Comparison of ENCODE assay signal across 32 cellular contexts in the genomic region with DNA sequence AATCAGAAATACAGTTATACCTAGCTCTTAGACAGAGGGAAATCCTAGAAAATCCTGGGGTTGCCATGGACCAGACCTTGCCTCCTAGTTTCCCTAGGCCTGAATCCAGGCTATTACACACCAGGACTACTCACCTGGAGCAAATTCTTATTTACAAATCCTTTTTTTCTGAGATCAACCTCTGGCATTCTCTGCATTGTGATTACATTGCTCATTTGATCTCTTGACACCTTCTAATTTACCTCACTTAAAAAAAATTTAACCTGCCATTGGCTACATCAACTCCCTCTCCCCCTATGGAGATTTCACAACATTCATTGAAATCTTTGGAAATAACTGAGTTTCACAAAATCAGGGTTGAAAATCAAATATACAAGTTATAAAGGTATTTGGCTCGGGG. TPM values are rescaled to one million over a fixed set of nuclear protein-coding genes. Genes with fewer than 3 reads are reported as not detected.
DNase-seq lines count a peak whose midpoint lies in the region; ATAC-seq and TF ChIP-seq lines count a peak whose summit lies in the region.
"Had no signal": no experiment of that assay in that cellular context is flagged by ENCODE, and none has a peak within 500 bp of the region (broad histone marks: within the 10 kb centered on the region; RNA-seq: fewer than 3 reads in every experiment).

No MANE protein-coding gene starts in this region.

- H3K27ac ChIP-seq in H9 (ENCODE audit: insufficient read length, low read depth, low read length) = no peak overlapping the region
- H3K27ac ChIP-seq in Panc1 (ENCODE audit: low read length) = 0 out of 2 replicates have a peak overlapping the region, but pooled peaks have one; percentile 15
- H3K27ac ChIP-seq in endodermal cell (ENCODE audit: low read depth, low read length) = peak overlapping the region; percentile 25
- H3K27ac ChIP-seq: hepatocyte, KMS-11, SJSA1, spleen, thyroid gland had no signal

- no peak overlapping the region for H2BK15ac ChIP-seq in H9 (ENCODE audit: low read depth, low read length)

- H3K27ac Mint-ChIP-seq in H9 = peak overlapping the region in 2 of 3 experiments; percentile 40 to 87; a peak in 3 of 7 replicates
- H3K27ac Mint-ChIP-seq in endodermal cell = peak overlapping the region; percentile 61
- peak overlapping the region; percentile 7 to 70 (median 66) for H3K27ac Mint-ChIP-seq in nephron
- H3K27ac Mint-ChIP-seq: activated CD4-positive, alpha-beta T cell treated with anti-CD3 and anti-CD28 coated beads, Interleukin-2, amount 10 ng/mL, durations not matched to agents 24 days and 14 days; activated CD8-positive, alpha-beta memory T cell treated with anti-CD3 and anti-CD28 coated beads, Interleukin-2, amount 10 ng/mL, durations not matched to agents 7 days and 5 days; activated naive CD4-positive, alpha-beta T cell treated with anti-CD3 and anti-CD28 coated beads, Interleukin-2, amount 10 ng/mL, durations not matched to agents 7 days and 5 days; CD4-positive, CD25-positive, alpha-beta regulatory T cell had no signal

- H2BK12ac ChIP-seq in H9 (ENCODE audit: insufficient read length, low read depth, low read length) = no peak overlapping the region

- no peak overlapping the region for H3T11ph ChIP-seq in H9 (ENCODE audit: low read length)

- no peak overlapping the region for H2AK5ac ChIP-seq in H9 (ENCODE audit: insufficient read length, low read length)

- H3K4ac ChIP-seq in H9 (ENCODE audit: low read depth, low read length) = no peak overlapping the region

- TF ChIP-seq CTCF in H9 (conservative IDR thresholded peaks at IDR 0.05) (no peak), Panc1 (IDR thresholded peaks at IDR 0.05) (no peak), endodermal cell (conservative IDR thresholded peaks at IDR 0.05) (no peak), nephron (IDR thresholded peaks at IDR 0.05; ENCODE audit: unreplicated experiment in 3 of 3) (no peak)

- H2AFZ ChIP-seq in H9 (ENCODE audit: low read length) = no peak overlapping the region
- H2AFZ ChIP-seq: hepatocyte had no signal

- H3K79me2 ChIP-seq in H9 (ENCODE audit: insufficient read depth, low read length) = no peaks in the 10 kb centered on the region

- intact Hi-C loops in Panc1 (cut with micrococcal nuclease; ENCODE audit: unreplicated experiment) = no loop called here

- no peak overlapping the region for H3K23ac ChIP-seq in H9 (ENCODE audit: insufficient read length, low read depth, low read length)

- H3K27me3 Mint-ChIP-seq in H9 (ENCODE audit: low read depth) = no peaks in the 10 kb centered on the region
- no peaks in the 10 kb centered on the region for H3K27me3 Mint-ChIP-seq in endodermal cell (ENCODE audit: insufficient read depth)
- no peaks in the 10 kb centered on the region for H3K27me3 Mint-ChIP-seq in nephron (ENCODE audit: low read depth)
- H3K27me3 Mint-ChIP-seq: activated CD8-positive, alpha-beta memory T cell treated with anti-CD3 and anti-CD28 coated beads, Interleukin-2, amount 10 ng/mL, durations not matched to agents 7 days and 5 days; activated naive CD4-positive, alpha-beta T cell treated with anti-CD3 and anti-CD28 coated beads, Interleukin-2, amount 10 ng/mL, durations not matched to agents 7 days and 5 days; CD4-positive, CD25-positive, alpha-beta regulatory T cell had no signal

- H3K4me3 Mint-ChIP-seq in H9 = no peak overlapping the region
- H3K4me3 Mint-ChIP-seq in endodermal cell = no peak overlapping the region
- no peak overlapping the region for H3K4me3 Mint-ChIP-seq in nephron
- H3K4me3 Mint-ChIP-seq: activated CD4-positive, alpha-beta T cell treated with anti-CD3 and anti-CD28 coated beads, Interleukin-2, amount 10 ng/mL, durations not matched to agents 24 days and 14 days; activated CD8-positive, alpha-beta memory T cell treated with anti-CD3 and anti-CD28 coated beads, Interleukin-2, amount 10 ng/mL, durations not matched to agents 7 days and 5 days; activated naive CD4-positive, alpha-beta T cell treated with anti-CD3 and anti-CD28 coated beads, Interleukin-2, amount 10 ng/mL, durations not matched to agents 7 days and 5 days; CD4-positive, CD25-positive, alpha-beta regulatory T cell had no signal

- H3K4me1 Mint-ChIP-seq in H9 = peaks cover 19 to 22% of the 10 kb centered on the region in 2 experiments
- H3K4me1 Mint-ChIP-seq in endodermal cell = peaks cover 19% of the 10 kb centered on the region
- peaks cover 35% of the 10 kb centered on the region for H3K4me1 Mint-ChIP-seq in nephron
- H3K4me1 Mint-ChIP-seq: activated CD4-positive, alpha-beta T cell treated with anti-CD3 and anti-CD28 coated beads, Interleukin-2, amount 10 ng/mL, durations not matched to agents 24 days and 14 days; activated CD8-positive, alpha-beta memory T cell treated with anti-CD3 and anti-CD28 coated beads, Interleukin-2, amount 10 ng/mL, durations not matched to agents 7 days and 5 days had no signal

- H3K9me3 ChIP-seq in H9 (ENCODE audit: control insufficient read depth, low read depth, low read length) = no peaks in the 10 kb centered on the region
- H3K9me3 ChIP-seq in Panc1 (ENCODE audit: control insufficient read depth, insufficient read depth, low read depth, low read length) = no peaks in the 10 kb centered on the region
- H3K9me3 ChIP-seq in endodermal cell (ENCODE audit: control insufficient read depth, low read length) = no peaks in the 10 kb centered on the region
- H3K9me3 ChIP-seq: SJSA1, spleen, thyroid gland had no signal

- no peak overlapping the region for H2BK20ac ChIP-seq in H9 (ENCODE audit: low read depth, low read length, poor library complexity, severe bottlenecking)

- ATAC-seq in Panc1 = peak; percentile 48; the same call in 1 of the 2 replicates
- ATAC-seq: activated CD8-positive, alpha-beta memory T cell treated with anti-CD3 and anti-CD28 coated beads, Interleukin-2, amount 10 ng/mL, durations not matched to agents 7 days and 5 days; stimulated activated naive CD8-positive, alpha-beta T cell treated with anti-CD3 and anti-CD28 coated beads, Interleukin-15, Interleukin-2, amounts not matched to agents 100 U/mL and 50 U/mL, for 24 hours had no signal

- H3K9me3 Mint-ChIP-seq in H9 (no peaks in the 10 kb centered on the region), endodermal cell (no peaks in the 10 kb centered on the region), nephron (no peaks in the 10 kb centered on the region)
- H3K9me3 Mint-ChIP-seq: activated CD4-positive, alpha-beta T cell treated with anti-CD3 and anti-CD28 coated beads, Interleukin-2, amount 10 ng/mL, durations not matched to agents 24 days and 14 days; activated naive CD4-positive, alpha-beta T cell treated with anti-CD3 and anti-CD28 coated beads, Interleukin-2, amount 10 ng/mL, durations not matched to agents 7 days and 5 days; CD4-positive, CD25-positive, alpha-beta regulatory T cell had no signal

- H3K56ac ChIP-seq in H9 (ENCODE audit: insufficient read length, low read depth, low read length) = no peak overlapping the region

- no peaks in the 10 kb centered on the region for H4K20me1 ChIP-seq in H9 (ENCODE audit: control insufficient read depth, insufficient read depth, insufficient read length)

- H3K36me3 ChIP-seq in Panc1 (ENCODE audit: control insufficient read depth, insufficient read depth, low read length) (no peaks in the 10 kb centered on the region), endodermal cell (ENCODE audit: control insufficient read depth, insufficient read depth, low read length) (no peaks in the 10 kb centered on the region)
- H3K36me3 ChIP-seq: SJSA1, spleen, thyroid gland had no signal

- H3K4me3 ChIP-seq in Panc1 (ENCODE audit: low read depth in 2 of 2, low read length in 2 of 2) (no peak overlapping the region), endodermal cell (ENCODE audit: low read length) (no peak overlapping the region)
- H3K4me3 ChIP-seq: hepatocyte, lung, SJSA1, spleen, thyroid gland had no signal

- no peak overlapping the region for H2BK120ac ChIP-seq in H9 (ENCODE audit: low read depth, low read length, poor library complexity, severe bottlenecking)

- H3K4me2 ChIP-seq in H9 (ENCODE audit: insufficient read depth, insufficient read length, low read length) = no peak overlapping the region
- H3K4me2 ChIP-seq: hepatocyte, KMS-11 had no signal

- no peak overlapping the region for H2BK5ac ChIP-seq in H9 (ENCODE audit: insufficient read length, low read length)

- H3K18ac ChIP-seq in H9 (ENCODE audit: insufficient read length, low read depth, low read length) = no peak overlapping the region

- in situ Hi-C loops in Panc1 (cut with HindIII; ENCODE audit: low pct_unique_long_range_greater_than_20kb, low sequenced_read_pairs) = no loop called here
- in situ Hi-C loops in KBM-7 (cut with MboI; ENCODE audit: low pct_unique_long_range_greater_than_20kb, low sequenced_read_pairs) = no loop called here

- POLR2A ChIA-PET in Panc1 (lab: Charles Lee) = no interaction called here

- no peak overlapping the region for H3K14ac ChIP-seq in H9 (ENCODE audit: insufficient read depth, low read length)

- H4K91ac ChIP-seq in H9 (ENCODE audit: insufficient read length, low read depth, low read length) = no peak overlapping the region

- no CpG with 5 or more reads among the region's 1 CpG for WGBS in H9 (ENCODE audit: extremely low coverage, insufficient read length, low lambda C conversion rate)
- 80 to 89% methylated on average over 1 of the region's 1 CpG for WGBS in endodermal cell (ENCODE audit: insufficient coverage in 1 of 2, insufficient read length in 1 of 2), 2 experiments

- H3K79me1 ChIP-seq in H9 (ENCODE audit: insufficient read depth, low read depth, low read length, poor library complexity, severe bottlenecking) = no peaks in the 10 kb centered on the region

- H3K23me2 ChIP-seq in H9 (ENCODE audit: insufficient read length, low read depth, low read length, poor library complexity, severe bottlenecking) = no peaks in the 10 kb centered on the region

- H3K27me3 ChIP-seq in H9 (ENCODE audit: insufficient read depth, low read length) (no peaks in the 10 kb centered on the region), Panc1 (ENCODE audit: control insufficient read depth, insufficient read depth, low read length) (no peaks in the 10 kb centered on the region), endodermal cell (ENCODE audit: control insufficient read depth, insufficient read depth, low read length, poor library complexity, severe bottlenecking) (no peaks in the 10 kb centered on the region)
- H3K27me3 ChIP-seq: hepatocyte, SJSA1, spleen, thyroid gland had no signal

- BruUV-seq in Panc1 (replicated peaks; lab: Mats Ljungman, UMichigan) = no TSS peak

- DNase-seq in H9 = no peak
- DNase-seq in Panc1 (ENCODE audit: low read depth, low spot score) = no peak
- DNase-seq in endodermal cell = no peak
- no peak for DNase-seq in NCI-H345 treated with DMSO at 0.1 percent for 48 hours (lab: John Stamatoyannopoulos, UW; ENCODE audit: unreplicated experiment)
- no peak for DNase-seq in KBM-7
- DNase-seq in DMS53 treated with DMSO at 0.1 percent for 48 hours (lab: John Stamatoyannopoulos, UW; ENCODE audit: unreplicated experiment) = no peak
- no peak for DNase-seq in epidermal melanocyte (ENCODE audit: insufficient read length, low spot score)
- DNase-seq: activated CD4-positive, alpha-beta T cell treated with anti-CD3 and anti-CD28 coated beads, Interleukin-2, amount 10 ng/mL, durations not matched to agents 24 days and 14 days; activated CD8-positive, alpha-beta memory T cell treated with anti-CD3 and anti-CD28 coated beads, Interleukin-2, amount 10 ng/mL, durations not matched to agents 7 days and 5 days; activated naive CD4-positive, alpha-beta T cell treated with anti-CD3 and anti-CD28 coated beads, Interleukin-2, amount 10 ng/mL, durations not matched to agents 7 days and 5 days; amygdala; CD4-positive, CD25-positive, alpha-beta regulatory T cell; central memory CD4-positive, alpha-beta T cell; DMS 273 treated with DMSO at 0.1 percent for 48 hours; erythroblast; foreskin melanocyte; GF-D8; NCI-H187 treated with DMSO at 0.1 percent for 48 hours; NCI-H345; occipital lobe; OCI-M1; spleen; stimulated activated CD4-positive, alpha-beta T cell treated with anti-CD3 and anti-CD28 coated beads, Interleukin-4, amount 100 ng/mL, for 1 hour; stimulated activated naive CD8-positive, alpha-beta T cell treated with anti-CD3 and anti-CD28 coated beads, Interleukin-15, Interleukin-2, amounts not matched to agents 100 U/mL and 50 U/mL, for 24 hours; thyroid gland had no signal

- H4K8ac ChIP-seq in H9 (replicated peaks; ENCODE audit: insufficient read length, low read depth, low read length) = no peak overlapping the region

- H3K9ac ChIP-seq in H9 (ENCODE audit: extremely low read depth, insufficient read length, low read length) (no peak overlapping the region), endodermal cell (ENCODE audit: extremely low read depth, low read length, poor library complexity, severe bottlenecking) (no peak overlapping the region)
- H3K9ac ChIP-seq: KMS-11 had no signal

- H3K36me3 Mint-ChIP-seq in H9 (ENCODE audit: insufficient read depth in 1 of 3, low read depth in 3 of 3) (no peaks in the 10 kb centered on the region), endodermal cell (ENCODE audit: low read depth) (peaks cover 7% of the 10 kb centered on the region), nephron (ENCODE audit: low read depth) (peaks cover 8% of the 10 kb centered on the region)

- no peaks in the 10 kb centered on the region for H3K4me1 ChIP-seq in H9 (ENCODE audit: insufficient read depth, low read length)
- peaks cover 7% of the 10 kb centered on the region for H3K4me1 ChIP-seq in Panc1 (ENCODE audit: control insufficient read depth, insufficient read depth, low read length)
- no peaks in the 10 kb centered on the region for H3K4me1 ChIP-seq in endodermal cell (ENCODE audit: control insufficient read depth, insufficient read depth, low read length)
- H3K4me1 ChIP-seq: SJSA1, spleen had no signal

- CTCF ChIA-PET in Panc1 (lab: Charles Lee) = interaction anchor here (1.1 kb wide), 1 partner anchor 12 kb away, joined by 3 read pairs; no protein-coding TSS in a partner anchor

- no peak overlapping the region for H4K5ac ChIP-seq in H9 (ENCODE audit: insufficient read length, low read depth, low read length)

RNA-seq across cellular contexts. Expression of gene C1orf105, which starts 2.9 kb away (rescaled TPM):
- total RNA-seq in H9 (2021) (not detected in 2 replicates), Panc1 (2021; ENCODE audit: unreplicated experiment) (not detected), endodermal cell (not detected)
- polyA plus RNA-seq in Panc1 (2012; ENCODE audit: insufficient read length) = not detected
- polyA plus RNA-seq in endodermal cell (2013, experiment 1 of 2) = not detected
- polyA plus RNA-seq in endodermal cell (2013, experiment 2 of 2) = not detected
- total RNA-seq: activated CD4-positive, alpha-beta T cell treated with anti-CD3 and anti-CD28 coated beads, Interleukin-2, amount 10 ng/mL, durations not matched to agents 24 days and 14 days; activated CD8-positive, alpha-beta memory T cell treated with anti-CD3 and anti-CD28 coated beads, Interleukin-2, amount 10 ng/mL, durations not matched to agents 7 days and 5 days; CD4-positive, CD25-positive, alpha-beta regulatory T cell; dermis microvascular lymphatic vessel endothelial cell; lung; occipital lobe; SJSA1; spleen; T-helper 1 cell treated with Interleukin-12 subunit alpha and Interleukin-12 subunit beta and Interleukin-4 antibody, amounts not matched to agents 30 ng/mL and 1 ng/mL, for 36 hours; thyroid gland had no signal
- polyA plus RNA-seq: CD4-positive, CD25-positive, alpha-beta regulatory T cell; lung; spleen had no signal

RNA-seq across cellular contexts. Expression of gene PIGC, which starts 26.3 kb away (rescaled TPM):
- total RNA-seq in H9 (2021) (17.5 and 18.8 TPM in 2 replicates), Panc1 (2021; ENCODE audit: unreplicated experiment) (23.6 TPM), endodermal cell (10 to 100 TPM; 24.0 to 24.3 TPM)
- polyA plus RNA-seq in Panc1 (2012; ENCODE audit: insufficient read length) = 22.0 TPM
- polyA plus RNA-seq in endodermal cell (2013, experiment 1 of 2) = 31.4 TPM
- 28.5 TPM for polyA plus RNA-seq in endodermal cell (2013, experiment 2 of 2)
